Comparison of ENCODE assay signal across 23 cellular contexts in the genomic region with DNA sequence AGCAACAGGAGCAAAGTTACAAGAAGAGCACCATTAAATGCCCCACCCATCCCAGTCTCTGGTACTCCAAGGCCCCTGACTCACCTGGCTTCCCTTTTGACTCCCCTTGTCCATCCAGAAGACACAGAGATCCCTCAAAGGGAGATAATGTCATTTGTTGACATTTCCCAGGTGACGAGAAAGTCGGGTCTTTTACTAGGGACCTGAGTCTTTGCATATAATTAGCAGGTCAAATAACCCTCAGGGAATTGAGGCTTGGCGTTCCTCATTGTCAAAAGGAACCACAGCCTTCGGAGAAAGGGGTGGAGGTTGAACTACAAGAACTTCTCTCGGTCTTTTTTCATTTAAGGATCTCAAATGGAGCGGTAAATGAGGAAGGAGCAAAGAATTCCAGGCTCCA.
"Had no signal": no experiment of that assay in that cellular context is flagged by ENCODE, and none has a peak within 500 bp of the region (broad histone marks: within the 10 kb centered on the region; RNA-seq: fewer than 3 reads in every experiment).

No MANE protein-coding gene starts in this region.

- H3K4me1 ChIP-seq: esophagus muscularis mucosa, gastrocnemius medialis, left ventricle myocardium inferior, lower lobe of right lung had no signal

- H3K4me3 Mint-ChIP-seq: dendritic cell treated with granulocyte-macrophage colony-stimulating factor and Interleukin-4, amounts not matched to agents 40 ng/mL and 50 ng/mL, for 4 days; effector memory CD8-positive, alpha-beta T cell; naive B cell; nephron had no signal

- H3K36me3 ChIP-seq: esophagus muscularis mucosa, gastrocnemius medialis, heart right ventricle, left ventricle myocardium inferior, lower lobe of right lung, pancreas, thoracic aorta, transverse colon had no signal

- H3K27me3 ChIP-seq: gastrocnemius medialis, heart right ventricle, pancreas, stomach, transverse colon had no signal

- ATAC-seq: effector memory CD8-positive, alpha-beta T cell; gastrocnemius medialis; heart right ventricle; left cardiac atrium; lower lobe of right lung; pancreas; right cardiac atrium had no signal

- H3K4me1 Mint-ChIP-seq: naive B cell had no signal

- H3K9me3 ChIP-seq: gastrocnemius medialis, pancreas had no signal

- H3K27me3 Mint-ChIP-seq: dendritic cell treated with granulocyte-macrophage colony-stimulating factor and Interleukin-4, amounts not matched to agents 40 ng/mL and 50 ng/mL, for 4 days; progenitor cell of endocrine pancreas had no signal

- H3K4me3 ChIP-seq: esophagus muscularis mucosa, gastrocnemius medialis, heart right ventricle, left ventricle myocardium inferior, lower lobe of right lung, pancreas, stomach, thoracic aorta, transverse colon had no signal

- H3K27ac ChIP-seq: epithelial cell of prostate, esophagus muscularis mucosa, gastrocnemius medialis, heart right ventricle, left ventricle myocardium inferior, lower lobe of right lung, pancreas, stomach, thoracic aorta, transverse colon had no signal

- H3K27ac Mint-ChIP-seq: dendritic cell treated with granulocyte-macrophage colony-stimulating factor and Interleukin-4, amounts not matched to agents 40 ng/mL and 50 ng/mL, for 4 days; effector memory CD8-positive, alpha-beta T cell; naive B cell; nephron; progenitor cell of endocrine pancreas had no signal

- DNase-seq: effector memory CD8-positive, alpha-beta T cell; gastrocnemius medialis; heart right ventricle; kidney; left cardiac atrium; left ventricle myocardium inferior; lower lobe of right lung; mesenchymal stem cell; naive B cell; occipital lobe; pancreas; right cardiac atrium; small intestine; stimulated activated CD4-positive, alpha-beta T cell treated with anti-CD3 and anti-CD28 coated beads, Interleukin-12 subunit alpha, Interleukin-12 subunit beta, amount 100 ng/mL, for 4 hours; stomach; substantia nigra; transverse colon had no signal
